Comparison of ENCODE assay signal across 8 cellular contexts in the genomic region with DNA sequence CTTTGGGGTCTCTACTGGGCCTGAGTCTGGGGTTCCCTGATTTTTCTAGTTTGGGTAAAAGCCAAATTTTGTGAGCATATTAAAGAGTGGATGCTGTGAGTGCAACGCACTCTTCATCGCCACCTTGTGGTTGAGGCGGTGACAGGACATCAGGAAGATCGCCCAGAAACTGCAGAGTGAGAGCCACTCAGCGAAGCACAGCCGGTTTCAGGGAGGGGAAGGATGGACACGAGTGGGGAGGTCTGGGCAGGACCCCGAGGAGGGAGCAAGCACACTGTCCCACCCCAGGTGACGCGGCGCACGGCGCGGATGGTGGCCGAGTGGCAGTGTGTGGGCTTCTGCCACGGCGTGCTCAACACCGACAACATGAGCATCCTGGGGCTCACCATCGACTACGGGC. TPM values are rescaled to one million over a fixed set of nuclear protein-coding genes. Genes with fewer than 3 reads are reported as not detected.
A peak's percentile ranks its signal among the peaks of the same experiment; 100 is the strongest.
DNase-seq lines count a peak whose midpoint lies in the region; ATAC-seq and TF ChIP-seq lines count a peak whose summit lies in the region.

No MANE protein-coding gene starts in this region.

- ATAC-seq in left lung (peak; percentile 60), HG02981 (IDR thresholded peaks at IDR 0.05; ENCODE audit: unreplicated experiment) (no peak)

- DNase-seq in ELF-1 (ENCODE audit: low read depth, low spot score) (peak; percentile 44), KBM-7 (peak; percentile 69), cardiac fibroblast (ENCODE audit: low read depth in 2 of 2) (peak; percentile 73 to 74), left lung (peak in 1 of 2 donors; percentile 80), ecto neural progenitor cell (ENCODE audit: low spot score) (no peak)
- peak; percentile 55 for DNase-seq in stimulated activated CD8-positive, alpha-beta memory T cell treated with anti-CD3 and anti-CD28 coated beads, Interleukin-12 subunit alpha, Interleukin-12 subunit beta, amount 100 ng/mL, for 1 hour (ENCODE audit: low read depth)

- peaks cover 0 to 34% of the 10 kb centered on the region in 2 donors for H3K4me1 ChIP-seq in left lung

- TF ChIP-seq CTCF in VCaP (conservative IDR thresholded peaks at IDR 0.05) (peak; percentile 82), cardiac fibroblast (IDR thresholded peaks at IDR 0.05; ENCODE audit: low read depth, low read length) (peak; percentile 95), left lung (IDR thresholded peaks at IDR 0.05) (peak; percentile 79 to 89)

- in situ Hi-C loops in KBM-7 (cut with MboI; ENCODE audit: low pct_unique_long_range_greater_than_20kb, low sequenced_read_pairs): loop anchor here (10.0 kb wide), 2 partner anchors 55 to 275 kb away; no protein-coding TSS in a partner anchor

- intact Hi-C loops in left lung (cut with DNase I): loop anchor here in 1 of 2 donors (2.0 kb wide), 1 partner anchor 61 kb away; no protein-coding TSS in a partner anchor

- no peaks in the 10 kb centered on the region for H3K27me3 ChIP-seq in left lung

- H3K9me3 ChIP-seq in left lung: no peaks in the 10 kb centered on the region

- no peak overlapping the region for H3K27ac ChIP-seq in VCaP
- H3K27ac ChIP-seq in left lung: no peak overlapping the region

- H3K36me3 ChIP-seq in left lung: peaks cover 0 to 87% of the 10 kb centered on the region in 2 donors

- no peak overlapping the region for H3K4me3 ChIP-seq in cardiac fibroblast (replicated peaks in 1 of 2; ENCODE audit: low read depth in 2 of 2, low read length in 2 of 2)
- H3K4me3 ChIP-seq in left lung: no peak overlapping the region

RNA-seq across cellular contexts. Expression of gene SELENOO, which starts 9.1 kb away (rescaled TPM):
- total RNA-seq in left lung: 10 to 100 TPM; 19.5 to 22.0 TPM

RNA-seq across cellular contexts. Expression of gene TRABD, which starts 24.2 kb away (rescaled TPM):
- total RNA-seq in left lung: 10 to 100 TPM; 37.5 to 54.2 TPM

RNA-seq across cellular contexts. Expression of gene TUBGCP6, which starts 34.9 kb away (rescaled TPM):
- total RNA-seq in left lung: 10 to 100 TPM; 40.8 to 41.3 TPM

RNA-seq across cellular contexts. Expression of gene PANX2, which starts 39.4 kb away (rescaled TPM):
- total RNA-seq in left lung: 1 to 10 TPM; 2.1 to 4.6 TPM

RNA-seq across cellular contexts. Expression of gene HDAC10, which starts 41.2 kb away (rescaled TPM):
- total RNA-seq in left lung: 10 to 100 TPM; 39.1 to 42.2 TPM
